Comparison of ENCODE assay signal across 8 cellular contexts in the genomic region with DNA sequence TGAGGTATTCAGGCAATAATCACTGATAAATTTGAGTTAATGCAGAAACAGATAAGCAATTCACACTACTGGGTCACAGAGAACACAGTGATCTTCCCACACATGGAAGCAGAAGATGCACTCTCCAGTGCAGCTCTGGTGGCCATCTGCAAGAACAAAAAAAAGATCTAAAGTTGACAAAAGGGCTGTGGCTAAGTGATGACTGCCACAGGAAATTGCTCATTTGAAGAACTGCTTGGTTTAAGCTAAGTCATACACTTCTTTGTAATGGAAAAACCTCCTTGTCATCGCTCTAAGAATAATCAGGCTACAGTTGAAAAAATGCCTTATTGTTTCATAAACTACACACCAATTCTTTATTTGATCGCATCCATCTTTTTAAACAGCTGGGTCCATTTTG.
A peak's percentile ranks its signal among the peaks of the same experiment; 100 is the strongest.
DNase-seq lines count a peak whose midpoint lies in the region; ATAC-seq and TF ChIP-seq lines count a peak whose summit lies in the region.

No MANE protein-coding gene starts in this region.

- peak; percentile 70 for ATAC-seq in HG02588 (IDR thresholded peaks at IDR 0.05; ENCODE audit: unreplicated experiment)
- ATAC-seq in natural killer cell treated with Interleukin-12 subunit alpha and Interleukin-12 subunit beta and Interleukin-15 and Interleukin-18, amount 100 ng/mL, for 72 hours: peak; percentile 92

- intact Hi-C loops in vagina (cut with DNase I): no loop called here

- H3K36me3 Mint-ChIP-seq in natural killer cell treated with Interleukin-12 subunit alpha and Interleukin-12 subunit beta and Interleukin-15 and Interleukin-18, amount 100 ng/mL, for 72 hours: peaks cover 11% of the 10 kb centered on the region
- H3K36me3 Mint-ChIP-seq in glutamatergic neuron (ENCODE audit: unreplicated experiment): peaks cover 7% of the 10 kb centered on the region

- no peak for TF ChIP-seq POLR2A in vagina (IDR thresholded peaks at IDR 0.05)

- H3K4me1 ChIP-seq in NT2/D1 (ENCODE audit: insufficient read depth, insufficient read length) (no peaks in the 10 kb centered on the region), adipocyte (ENCODE audit: control insufficient read depth, insufficient read depth, low read length) (no peaks in the 10 kb centered on the region), vagina (no peaks in the 10 kb centered on the region)

- no peaks in the 10 kb centered on the region for H3K36me3 ChIP-seq in NT2/D1 (ENCODE audit: insufficient read depth, insufficient read length, low read length)
- no peaks in the 10 kb centered on the region for H3K36me3 ChIP-seq in adipocyte (ENCODE audit: control insufficient read depth, insufficient read depth, low read length, severe bottlenecking)
- no peaks in the 10 kb centered on the region for H3K36me3 ChIP-seq in vagina

- peaks cover 7% of the 10 kb centered on the region for H3K9me3 Mint-ChIP-seq in natural killer cell treated with Interleukin-12 subunit alpha and Interleukin-12 subunit beta and Interleukin-15 and Interleukin-18, amount 100 ng/mL, for 72 hours
- H3K9me3 Mint-ChIP-seq in glutamatergic neuron (ENCODE audit: unreplicated experiment): peaks cover 2% of the 10 kb centered on the region

- TF ChIP-seq CTCF in GM13977 (IDR thresholded peaks at IDR 0.05; ENCODE audit: extremely low read depth, insufficient read depth, missing control alignments): no peak
- TF ChIP-seq CTCF in vagina (IDR thresholded peaks at IDR 0.05): no peak
- TF ChIP-seq CTCF in glutamatergic neuron (IDR thresholded peaks at IDR 0.05; ENCODE audit: partially characterized antibody, unreplicated experiment): no peak

- H3K27me3 Mint-ChIP-seq in natural killer cell treated with Interleukin-12 subunit alpha and Interleukin-12 subunit beta and Interleukin-15 and Interleukin-18, amount 100 ng/mL, for 72 hours: no peaks in the 10 kb centered on the region
- no peaks in the 10 kb centered on the region for H3K27me3 Mint-ChIP-seq in glutamatergic neuron (ENCODE audit: unreplicated experiment)

- DNase-seq in GM13977 (ENCODE audit: low spot score) (peak; percentile 80), NT2/D1 (ENCODE audit: low read depth, low spot score) (peak; percentile 70), adipocyte (ENCODE audit: low read depth) (peak; percentile 57), vagina (ENCODE audit: extremely low spot score in 2 of 2) (no peak), NCI-H510A (lab: John Stamatoyannopoulos, UW) (no peak), glutamatergic neuron (no peak)
- DNase-seq in natural killer cell treated with Interleukin-12 subunit alpha and Interleukin-12 subunit beta and Interleukin-15 and Interleukin-18, amount 100 ng/mL, for 72 hours (ENCODE audit: low spot score): no peak

- H3K27ac Mint-ChIP-seq in natural killer cell treated with Interleukin-12 subunit alpha and Interleukin-12 subunit beta and Interleukin-15 and Interleukin-18, amount 100 ng/mL, for 72 hours: peak overlapping the region; percentile 77 to 94
- no peak overlapping the region for H3K27ac Mint-ChIP-seq in glutamatergic neuron (ENCODE audit: unreplicated experiment)

- H3K27me3 ChIP-seq in NT2/D1 (ENCODE audit: insufficient read depth, insufficient read length) (no peaks in the 10 kb centered on the region), adipocyte (replicated peaks; ENCODE audit: control insufficient read depth, insufficient read depth, low read length) (no peaks in the 10 kb centered on the region), vagina (no peaks in the 10 kb centered on the region)

- H3K4me3 Mint-ChIP-seq in natural killer cell treated with Interleukin-12 subunit alpha and Interleukin-12 subunit beta and Interleukin-15 and Interleukin-18, amount 100 ng/mL, for 72 hours: peak overlapping the region; percentile 83
- H3K4me3 Mint-ChIP-seq in glutamatergic neuron (ENCODE audit: unreplicated experiment): no peak overlapping the region

- H3K4me1 Mint-ChIP-seq in natural killer cell treated with Interleukin-12 subunit alpha and Interleukin-12 subunit beta and Interleukin-15 and Interleukin-18, amount 100 ng/mL, for 72 hours (ENCODE audit: low read depth in 2 of 2): peaks cover 52 to 63% of the 10 kb centered on the region in 2 donors
- peaks cover 12% of the 10 kb centered on the region for H3K4me1 Mint-ChIP-seq in glutamatergic neuron (ENCODE audit: low read depth, unreplicated experiment)

- H3K9ac ChIP-seq in NT2/D1 (ENCODE audit: insufficient read length, low read depth) (no peak overlapping the region), adipocyte (ENCODE audit: low read length) (no peak overlapping the region)

- H3K9me3 ChIP-seq in NT2/D1 (ENCODE audit: insufficient read depth, low read length) (no peaks in the 10 kb centered on the region), adipocyte (ENCODE audit: control insufficient read depth, low read length) (no peaks in the 10 kb centered on the region), vagina (no peaks in the 10 kb centered on the region)

- no peak overlapping the region for H3K27ac ChIP-seq in vagina

- in situ Hi-C loops in GM13977 (cut with MboI; ENCODE audit: low pct_unique_long_range_greater_than_20kb, low sequenced_read_pairs, unreplicated experiment): no loop called here

- no peak overlapping the region for H3K4me3 ChIP-seq in NT2/D1 (ENCODE audit: insufficient read length, low read depth)
- H3K4me3 ChIP-seq in adipocyte (ENCODE audit: low read length): no peak overlapping the region
- no peak overlapping the region for H3K4me3 ChIP-seq in vagina

Comparison
In these comparisons a context has a peak if more than half of its experiments do, and no peak if none do; other contexts are left out.
1. DNase-seq: peak in GM13977 (single experiment), NT2/D1 (single experiment) and adipocyte (single experiment); none in natural killer cell treated with Interleukin-12 subunit alpha and Interleukin-12 subunit beta and Interleukin-15 and Interleukin-18, amount 100 ng/mL, for 72 hours (single experiment), vagina (0 of 2), NCI-H510A (single experiment) and glutamatergic neuron (single experiment).